Comparison of ENCODE assay signal across 8 cellular contexts in the genomic region with DNA sequence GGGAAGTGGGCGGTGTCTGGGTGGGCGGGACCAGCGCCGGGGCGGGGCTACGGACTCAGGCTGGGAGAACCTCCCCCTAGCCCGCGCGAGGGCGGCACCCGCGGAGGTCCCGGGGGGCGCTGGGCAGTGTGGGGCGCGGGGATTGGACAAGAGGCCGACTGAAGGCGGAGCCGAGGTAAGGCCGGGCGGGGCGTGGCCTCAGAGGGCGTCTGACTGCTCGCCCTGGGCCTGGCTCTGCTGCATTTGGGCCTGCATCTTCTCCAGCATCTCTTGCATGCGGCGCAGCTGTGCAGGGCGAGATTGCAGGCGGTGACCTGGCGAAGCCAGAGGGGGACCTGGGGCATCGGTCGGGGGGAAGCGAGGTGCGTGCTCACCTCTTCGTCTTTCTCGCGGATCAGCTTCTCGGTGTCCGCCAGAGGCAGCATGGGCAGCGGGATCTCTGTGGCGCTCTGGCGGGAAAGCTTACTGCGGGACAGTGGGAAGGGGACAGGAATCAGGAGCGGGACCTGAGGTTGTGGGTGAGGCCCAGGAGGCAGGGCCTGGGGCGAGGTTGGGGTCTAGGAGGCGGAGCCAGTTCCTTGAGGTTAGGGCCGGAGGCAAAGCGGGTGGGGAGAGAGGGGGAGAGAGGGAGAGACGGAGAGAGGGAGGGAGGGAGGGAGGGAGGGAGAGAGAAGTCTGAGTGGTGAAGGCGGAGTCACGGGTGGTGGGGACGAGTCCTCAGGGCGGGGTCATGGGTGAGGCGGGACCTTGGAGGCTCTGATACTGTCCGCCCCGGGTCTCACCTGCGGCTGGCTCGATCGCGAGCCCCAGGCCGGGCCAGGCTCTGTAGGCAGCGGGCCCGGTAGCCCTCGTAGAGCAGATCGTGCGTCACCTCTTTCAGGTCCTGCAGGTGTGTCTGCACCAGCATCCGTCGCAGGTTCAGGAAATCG. TPM values are rescaled to one million over a fixed set of nuclear protein-coding genes. Genes with fewer than 3 reads are reported as not detected.
DNase-seq lines count a peak whose midpoint lies in the region; ATAC-seq, FAIRE-seq and TF ChIP-seq lines count a peak whose summit lies in the region.

No MANE protein-coding gene starts in this region.

- no peak for TF ChIP-seq RAD21 in A549 (conservative IDR thresholded peaks at IDR 0.05 in 1 of 2, IDR thresholded peaks at IDR 0.05 in 1 of 2)

- no peak for TF ChIP-seq EP300 in A549 (IDR thresholded peaks at IDR 0.05)

- POLR2A ChIA-PET in A549 (lab: Yijun Ruan, JAX) = interaction anchor here (0.7 to 2.0 kb wide), 5 partner anchors 17 to 77 kb away, joined by 3 to 7 read pairs (median 5); a partner anchor contains a TSS

- H3K9ac ChIP-seq in iPS-18a (ENCODE audit: low read length) = peak overlapping the region; percentile 83
- H3K9ac ChIP-seq in skeletal muscle satellite cell (ENCODE audit: low read depth, low read length) = peak overlapping the region; percentile 98

- H3K36me3 ChIP-seq in brain microvascular endothelial cell (replicated peaks) = no peaks in the 10 kb centered on the region
- no peaks in the 10 kb centered on the region for H3K36me3 ChIP-seq in iPS-18a (ENCODE audit: control insufficient read depth, low read depth, low read length)
- no peaks in the 10 kb centered on the region for H3K36me3 ChIP-seq in skeletal muscle satellite cell (ENCODE audit: insufficient read depth, low read length)

- no peaks in the 10 kb centered on the region for H3K27me3 ChIP-seq in brain microvascular endothelial cell (replicated peaks)
- H3K27me3 ChIP-seq in iPS-18a (ENCODE audit: control insufficient read depth, insufficient read depth, low read length) = no peaks in the 10 kb centered on the region
- no peaks in the 10 kb centered on the region for H3K27me3 ChIP-seq in skeletal muscle satellite cell (ENCODE audit: control insufficient read depth, insufficient read depth, low read length)

- H3K27ac ChIP-seq in A549 (peak overlapping the region; percentile 93 to 96), brain microvascular endothelial cell (peak overlapping the region; percentile 97), iPS-18a (ENCODE audit: low read length) (peak overlapping the region; percentile 94)

- no peak for FAIRE-seq in A549 (lab: Jason Lieb, UNC)

- H3K4me1 ChIP-seq in A549 (peaks cover 12% of the 10 kb centered on the region), iPS-18a (ENCODE audit: control insufficient read depth, low read depth, low read length) (peaks cover 7% of the 10 kb centered on the region), skeletal muscle satellite cell (ENCODE audit: control insufficient read depth, insufficient read depth, low read length) (peaks cover 17% of the 10 kb centered on the region)

- CTCF ChIA-PET in A549 (lab: Yijun Ruan, JAX) = interaction anchor here (1.0 to 2.1 kb wide), 4 partner anchors 12 to 34 kb away, joined by 3 to 6 read pairs (median 6); a partner anchor contains a TSS

- ATAC-seq in A549 = peak; percentile 89 to 97
- peak; percentile 72 for ATAC-seq in GM18858 (IDR thresholded peaks at IDR 0.05; ENCODE audit: unreplicated experiment)
- ATAC-seq in HG03066 (IDR thresholded peaks at IDR 0.05; ENCODE audit: low read depth, unreplicated experiment) = peak; percentile 81

- TF ChIP-seq CTCF in A549 (IDR thresholded peaks at IDR 0.05) (no peak), brain microvascular endothelial cell (IDR thresholded peaks at IDR 0.05; ENCODE audit: low read depth, low read length, missing control alignments) (peak; percentile 56)

- 2% methylated on average over 33 of the region's 68 CpGs for WGBS in A549 (ENCODE audit: missing lambda C conversion rate)

- TF ChIP-seq POLR2A in A549 (IDR thresholded peaks at IDR 0.05; ENCODE audit: low read length) = peak; percentile 81

- H3K4me2 ChIP-seq in A549 (peak overlapping the region; percentile 73), skeletal muscle satellite cell (ENCODE audit: low read length) (peak overlapping the region; percentile 100)

- peak; percentile 93 to 98 for DNase-seq in A549 (ENCODE audit: low read depth in 1 of 2, low spot score in 1 of 2)
- peak; percentile 73 for DNase-seq in NCI-H2107 treated with DMSO at 0.1 percent for 48 hours (lab: John Stamatoyannopoulos, UW; ENCODE audit: unreplicated experiment)
- peak; percentile 99 for DNase-seq in UCSD-AML1 (lab: John Stamatoyannopoulos, UW; ENCODE audit: unreplicated experiment)
- DNase-seq in brain microvascular endothelial cell = peak; percentile 97

- in situ Hi-C loops in brain microvascular endothelial cell (cut with HindIII; ENCODE audit: low pct_ligation_motif_present, low sequenced_read_pairs) = no loop called here

- no peaks in the 10 kb centered on the region for H3K9me3 ChIP-seq in A549
- no peaks in the 10 kb centered on the region for H3K9me3 ChIP-seq in iPS-18a (ENCODE audit: control insufficient read depth, low read depth, low read length)
- H3K9me3 ChIP-seq in skeletal muscle satellite cell (replicated peaks; ENCODE audit: low read length) = no peaks in the 10 kb centered on the region

- H3K4me3 ChIP-seq in A549 (peak overlapping the region; percentile 84), brain microvascular endothelial cell (ENCODE audit: low read depth, low read length) (peak overlapping the region; percentile 79), iPS-18a (ENCODE audit: low read length) (peak overlapping the region; percentile 96), skeletal muscle satellite cell (ENCODE audit: low read length) (peak overlapping the region; percentile 92)

TF ChIP-seq in A549, 52 proteins besides CTCF, POLR2A, EP300 and RAD21 (continues in another document):
- TF ChIP-seq, protein P1, sequence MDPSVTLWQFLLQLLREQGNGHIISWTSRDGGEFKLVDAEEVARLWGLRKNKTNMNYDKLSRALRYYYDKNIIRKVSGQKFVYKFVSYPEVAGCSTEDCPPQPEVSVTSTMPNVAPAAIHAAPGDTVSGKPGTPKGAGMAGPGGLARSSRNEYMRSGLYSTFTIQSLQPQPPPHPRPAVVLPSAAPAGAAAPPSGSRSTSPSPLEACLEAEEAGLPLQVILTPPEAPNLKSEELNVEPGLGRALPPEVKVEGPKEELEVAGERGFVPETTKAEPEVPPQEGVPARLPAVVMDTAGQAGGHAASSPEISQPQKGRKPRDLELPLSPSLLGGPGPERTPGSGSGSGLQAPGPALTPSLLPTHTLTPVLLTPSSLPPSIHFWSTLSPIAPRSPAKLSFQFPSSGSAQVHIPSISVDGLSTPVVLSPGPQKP (IDR thresholded peaks at IDR 0.05; ENCODE audit: low read depth, low read length) = no peak
- TF ChIP-seq JUN (IDR thresholded peaks at IDR 0.05) (peak; percentile 20 to 62; a peak in 3 of 5 replicates), KDM5A (IDR thresholded peaks at IDR 0.05) (no peak), CBX8 (IDR thresholded peaks at IDR 0.05) (no peak), PHF8 (IDR thresholded peaks at IDR 0.05; ENCODE audit: borderline replicate concordance, low read depth) (peak; percentile 14; the same call in 1 of the 2 replicates)
- TF ChIP-seq, protein P2, sequence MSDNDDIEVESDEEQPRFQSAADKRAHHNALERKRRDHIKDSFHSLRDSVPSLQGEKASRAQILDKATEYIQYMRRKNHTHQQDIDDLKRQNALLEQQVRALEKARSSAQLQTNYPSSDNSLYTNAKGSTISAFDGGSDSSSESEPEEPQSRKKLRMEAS (IDR thresholded peaks at IDR 0.05) = peak; percentile 78
- TF ChIP-seq, protein P3, sequence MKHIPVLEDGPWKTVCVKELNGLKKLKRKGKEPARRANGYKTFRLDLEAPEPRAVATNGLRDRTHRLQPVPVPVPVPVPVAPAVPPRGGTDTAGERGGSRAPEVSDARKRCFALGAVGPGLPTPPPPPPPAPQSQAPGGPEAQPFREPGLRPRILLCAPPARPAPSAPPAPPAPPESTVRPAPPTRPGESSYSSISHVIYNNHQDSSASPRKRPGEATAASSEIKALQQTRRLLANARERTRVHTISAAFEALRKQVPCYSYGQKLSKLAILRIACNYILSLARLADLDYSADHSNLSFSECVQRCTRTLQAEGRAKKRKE (CRISPR knock-in tag; IDR thresholded peaks at IDR 0.05; ENCODE audit: low read depth) = no peak

RNA-seq across cellular contexts. Expression of a gene that starts 3.9 kb away (rescaled TPM):
- polyA plus RNA-seq in A549 (2011; rRNA removed) = 0.13 and 0.17 TPM in 2 replicates
- 0.75 and 0.91 TPM in 2 replicates for polyA plus RNA-seq in A549 (2012; cell fraction: cytosol; rRNA removed)
- polyA plus RNA-seq in A549 (2012; cell fraction: nucleus; rRNA removed) = 0.54 and 0.69 TPM in 2 replicates
- 0.58 to 0.73 TPM (median 0.65 TPM) in 3 replicates for polyA plus RNA-seq in A549 (2017; fragmentation: RNase III; extraction: RNeasy Plus Mini Kit Qiagen cat#74134 plus additional on column Dnase treatment)
- not detected in 2 replicates for polyA minus RNA-seq in A549 (2011; rRNA and poly(A)+ RNA removed)
- total RNA-seq in skeletal muscle satellite cell (2012; rRNA removed) = not detected in 2 replicates

RNA-seq across cellular contexts. Expression of a gene that starts 3.9 kb away (rescaled TPM):
- polyA plus RNA-seq in A549 (2011; rRNA removed) (not detected in 2 replicates), A549 (2017; fragmentation: RNase III; extraction: RNeasy Plus Mini Kit Qiagen cat#74134 plus additional on column Dnase treatment) (0.46 to 0.70 TPM (median 0.55 TPM) in 3 replicates)
- polyA plus RNA-seq in A549 (2012; cell fraction: cytosol; rRNA removed) = 0.38 and 0.45 TPM in 2 replicates
- not detected in 2 replicates for polyA plus RNA-seq in A549 (2012; cell fraction: nucleus; rRNA removed)
- not detected in 2 replicates for polyA minus RNA-seq in A549 (2011; rRNA and poly(A)+ RNA removed)
- 0.51 and 137 TPM in 2 replicates for total RNA-seq in skeletal muscle satellite cell (2012; rRNA removed)

RNA-seq across cellular contexts. Expression of a gene that starts 8.2 kb away (rescaled TPM):
- polyA plus RNA-seq in A549 (2011; rRNA removed) = 10.9 and 12.6 TPM in 2 replicates
- 19.3 and 22.4 TPM in 2 replicates for polyA plus RNA-seq in A549 (2012; cell fraction: cytosol; rRNA removed)
- polyA plus RNA-seq in A549 (2012; cell fraction: nucleus; rRNA removed) = 35.7 and 37.3 TPM in 2 replicates
- 21.5 to 24.0 TPM (median 23.2 TPM) in 3 replicates for polyA plus RNA-seq in A549 (2017; fragmentation: RNase III; extraction: RNeasy Plus Mini Kit Qiagen cat#74134 plus additional on column Dnase treatment)
- polyA minus RNA-seq in A549 (2011; rRNA and poly(A)+ RNA removed) = 21.7 and 27.9 TPM in 2 replicates
- total RNA-seq in skeletal muscle satellite cell (2012; rRNA removed) = 37.8 and 50.5 TPM in 2 replicates

RNA-seq across cellular contexts. Expression of a gene that starts 16.7 kb away (rescaled TPM):
- polyA plus RNA-seq in A549 (2011; rRNA removed) (7.0 and 9.3 TPM in 2 replicates), A549 (2017; fragmentation: RNase III; extraction: RNeasy Plus Mini Kit Qiagen cat#74134 plus additional on column Dnase treatment) (9.1 to 10.4 TPM (median 9.7 TPM) in 3 replicates)
- polyA plus RNA-seq in A549 (2012; cell fraction: cytosol; rRNA removed) = 8.1 and 10.4 TPM in 2 replicates
- 12.0 and 13.2 TPM in 2 replicates for polyA plus RNA-seq in A549 (2012; cell fraction: nucleus; rRNA removed)
- polyA minus RNA-seq in A549 (2011; rRNA and poly(A)+ RNA removed) = 7.2 and 9.6 TPM in 2 replicates
- 4.6 and 7.0 TPM in 2 replicates for total RNA-seq in skeletal muscle satellite cell (2012; rRNA removed)

RNA-seq across cellular contexts. Expression of a gene that starts 23.4 kb away (rescaled TPM):
- 33.9 and 35.6 TPM in 2 replicates for polyA plus RNA-seq in A549 (2011; rRNA removed)
- 29.0 and 31.3 TPM in 2 replicates for polyA plus RNA-seq in A549 (2012; cell fraction: cytosol; rRNA removed)
- polyA plus RNA-seq in A549 (2012; cell fraction: nucleus; rRNA removed) = 60.8 and 84.7 TPM in 2 replicates
- 48.5 to 54.5 TPM (median 54.0 TPM) in 3 replicates for polyA plus RNA-seq in A549 (2017; fragmentation: RNase III; extraction: RNeasy Plus Mini Kit Qiagen cat#74134 plus additional on column Dnase treatment)
- 29.2 and 30.8 TPM in 2 replicates for polyA minus RNA-seq in A549 (2011; rRNA and poly(A)+ RNA removed)
- 19.9 and 24.8 TPM in 2 replicates for total RNA-seq in skeletal muscle satellite cell (2012; rRNA removed)

Comparison
In these comparisons a context has a peak if more than half of its experiments do, and no peak if none do; other contexts are left out.
1. Peak in every context shown above with its lines: DNase-seq, ATAC-seq, H3K4me3 ChIP-seq and H3K27ac ChIP-seq.